8 cellular contexts compared by ENCODE assay signal in genomic region chr11:93089474-93090102, GRCh38.
A peak's percentile ranks its signal among the peaks of the same experiment; 100 is the strongest.
DNase-seq lines count a peak whose midpoint lies in the region; ATAC-seq, FAIRE-seq and TF ChIP-seq lines count a peak whose summit lies in the region.

No MANE protein-coding gene starts in this region.

- TF ChIP-seq RAD21 in HepG2 (CRISPR knock-in tag; IDR thresholded peaks at IDR 0.05), result no peak

- no peak overlapping the region for H3K27ac Mint-ChIP-seq in activated CD4-positive, alpha-beta memory T cell treated with anti-CD3 and anti-CD28 coated beads, Interleukin-2, amount 10 ng/mL, durations not matched to agents 7 days and 5 days

- H3K36me3 ChIP-seq in DND-41 (ENCODE audit: insufficient read depth, low read length) (no peaks in the 10 kb centered on the region), H7 (replicated peaks; ENCODE audit: control insufficient read depth, insufficient read depth, low read length) (no peaks in the 10 kb centered on the region), mammary epithelial cell (ENCODE audit: insufficient read depth, low read length) (peaks cover 2% of the 10 kb centered on the region), HepG2 (replicated peaks in 1 of 2; ENCODE audit: control insufficient read depth in 1 of 2, insufficient read depth in 2 of 2, low read length in 2 of 2) (no peaks in the 10 kb centered on the region)

- H3K4me1 ChIP-seq in DND-41 (ENCODE audit: insufficient read depth, low read length) (no peaks in the 10 kb centered on the region), mammary epithelial cell (ENCODE audit: insufficient read depth, low read length) (peaks cover 9% of the 10 kb centered on the region), HepG2 (ENCODE audit: insufficient read depth, low read length) (no peaks in the 10 kb centered on the region)

- ATAC-seq in DND-41 (ENCODE audit: insufficient read depth, low read depth) (peak; percentile 56; the same call in 1 of the 3 replicates), HepG2 (peak; percentile 93), HG03460 (IDR thresholded peaks at IDR 0.05; ENCODE audit: unreplicated experiment) (no peak)

- H3K36me3 Mint-ChIP-seq in activated CD4-positive, alpha-beta memory T cell treated with anti-CD3 and anti-CD28 coated beads, Interleukin-2, amount 10 ng/mL, durations not matched to agents 7 days and 5 days (ENCODE audit: low read depth), result no peaks in the 10 kb centered on the region

- peak; percentile 58 for TF ChIP-seq CTCF in DND-41 (IDR thresholded peaks at IDR 0.05; ENCODE audit: borderline replicate concordance, extremely low read depth, low read length, poor library complexity, severe bottlenecking)
- peak; percentile 35 to 62 for TF ChIP-seq CTCF in mammary epithelial cell (conservative IDR thresholded peaks at IDR 0.05 in 1 of 2, IDR thresholded peaks at IDR 0.05 in 1 of 2; ENCODE audit: extremely low read depth in 1 of 2, insufficient read depth in 1 of 2, low read depth in 1 of 2, low read length in 2 of 2)
- TF ChIP-seq CTCF in HepG2 (CRISPR knock-in tag; IDR thresholded peaks at IDR 0.05), result peak; percentile 63

- no peaks in the 10 kb centered on the region for H3K27me3 ChIP-seq in DND-41 (ENCODE audit: insufficient read depth, low read length, poor library complexity)
- H3K27me3 ChIP-seq in H7 (ENCODE audit: control insufficient read depth, insufficient read depth, low read length), result no peaks in the 10 kb centered on the region
- H3K27me3 ChIP-seq in mammary epithelial cell (ENCODE audit: insufficient read depth, low read length), result no peaks in the 10 kb centered on the region
- no peaks in the 10 kb centered on the region for H3K27me3 ChIP-seq in HepG2 (ENCODE audit: control insufficient read depth in 1 of 2, insufficient read depth in 2 of 2, low read length in 2 of 2)

- POLR2A ChIA-PET in HepG2 (lab: Yijun Ruan, JAX), result no interaction called here
- POLR2A ChIA-PET in activated CD4-positive, alpha-beta memory T cell treated with anti-CD3 and anti-CD28 coated beads, Interleukin-2, amount 10 ng/mL, durations not matched to agents 7 days and 5 days (lab: Charles Lee), result no interaction called here

- H3K4me2 ChIP-seq in DND-41 (ENCODE audit: insufficient read depth, low read length) (no peak overlapping the region), mammary epithelial cell (ENCODE audit: insufficient read depth, low read depth, low read length) (no peak overlapping the region), HepG2 (ENCODE audit: low read depth, low read length) (no peak overlapping the region)

- CTCF ChIA-PET in mammary epithelial cell (lab: Charles Lee; ENCODE audit: low non-redundant PET), result interaction anchor here (0.7 to 1.2 kb wide), 2 partner anchors 34 to 1626 kb away, joined by 3 to 4 read pairs; no protein-coding TSS in a partner anchor
- CTCF ChIA-PET in HepG2 (lab: Yijun Ruan, JAX; ENCODE audit: low intra/inter-chr PET ratio, low total read pairs), result no interaction called here
- CTCF ChIA-PET in activated CD4-positive, alpha-beta memory T cell treated with anti-CD3 and anti-CD28 coated beads, Interleukin-2, amount 10 ng/mL, durations not matched to agents 7 days and 5 days (lab: Charles Lee), result interaction anchor here (0.9 to 1.0 kb wide), 2 partner anchors 10 to 23 kb away, joined by 3 read pairs; no protein-coding TSS in a partner anchor

- no peak overlapping the region for H3K4me3 Mint-ChIP-seq in activated CD4-positive, alpha-beta memory T cell treated with anti-CD3 and anti-CD28 coated beads, Interleukin-2, amount 10 ng/mL, durations not matched to agents 7 days and 5 days

- dilution Hi-C loops in mammary epithelial cell (cut with HindIII; ENCODE audit: low sequenced_read_pairs), result no loop called here

- H3K9me3 ChIP-seq in DND-41 (ENCODE audit: insufficient read depth, low read length, severe bottlenecking) (no peaks in the 10 kb centered on the region), mammary epithelial cell (replicated peaks; ENCODE audit: insufficient read depth, low read length) (no peaks in the 10 kb centered on the region), HepG2 (ENCODE audit: low read length) (no peaks in the 10 kb centered on the region)

- intact Hi-C loops in mammary epithelial cell (cut with micrococcal nuclease) (loop anchor here (10.0 kb wide), 1 partner anchor 105 kb away; the partner anchor contains the start of gene SLC36A4), HepG2 (cut with micrococcal nuclease; ENCODE audit: unreplicated experiment) (no loop called here)

- H4K20me1 ChIP-seq in DND-41 (ENCODE audit: insufficient read depth, low read length), result no peaks in the 10 kb centered on the region
- no peaks in the 10 kb centered on the region for H4K20me1 ChIP-seq in mammary epithelial cell (ENCODE audit: insufficient read depth, low read length)
- no peaks in the 10 kb centered on the region for H4K20me1 ChIP-seq in HepG2 (ENCODE audit: insufficient read depth, low read length)

- H2AFZ ChIP-seq in DND-41 (ENCODE audit: low read depth, low read length) (peak overlapping the region; percentile 26; the same call in 1 of the 2 replicates), mammary epithelial cell (ENCODE audit: low read depth, low read length) (no peak overlapping the region), HepG2 (ENCODE audit: low read length) (no peak overlapping the region)

- no peak overlapping the region for H3K4me3 ChIP-seq in DND-41 (ENCODE audit: low read depth in 1 of 2, low read length in 2 of 2)
- H3K4me3 ChIP-seq in H7 (ENCODE audit: insufficient read depth, low read depth, low read length), result no peak overlapping the region
- no peak overlapping the region for H3K4me3 ChIP-seq in mammary epithelial cell (replicated peaks in 1 of 3; ENCODE audit: insufficient read depth in 1 of 3, low read depth in 2 of 3, low read length in 3 of 3)
- H3K4me3 ChIP-seq in HepG2 (replicated peaks in 1 of 3; ENCODE audit: insufficient read depth in 1 of 3, low read depth in 2 of 3, low read length in 3 of 3), result no peak overlapping the region

- 94% methylated on average over 5 of the region's 5 CpGs for WGBS in mammary epithelial cell (ENCODE audit: low coverage, missing lambda C conversion rate)
- WGBS in HepG2 (ENCODE audit: low lambda C conversion rate), result 20% methylated on average over 5 of the region's 5 CpGs

- peak; percentile 59 for FAIRE-seq in HepG2 (lab: Jason Lieb, UNC)

- no peaks in the 10 kb centered on the region for H3K9me3 Mint-ChIP-seq in activated CD4-positive, alpha-beta memory T cell treated with anti-CD3 and anti-CD28 coated beads, Interleukin-2, amount 10 ng/mL, durations not matched to agents 7 days and 5 days

- TF ChIP-seq EP300 in HepG2 (IDR thresholded peaks at IDR 0.05; ENCODE audit: low read depth in 2 of 2, low read length in 2 of 2), result no peak
- TF ChIP-seq EP300 in HepG2 (CRISPR knock-in tag; IDR thresholded peaks at IDR 0.05; ENCODE audit: borderline replicate concordance), result no peak

- TF ChIP-seq POLR2A in HepG2 (IDR thresholded peaks at IDR 0.05; ENCODE audit: insufficient read depth in 1 of 2, low read depth in 2 of 2, low read length in 2 of 2), result no peak

- H3K4me1 Mint-ChIP-seq in activated CD4-positive, alpha-beta memory T cell treated with anti-CD3 and anti-CD28 coated beads, Interleukin-2, amount 10 ng/mL, durations not matched to agents 7 days and 5 days, result no peaks in the 10 kb centered on the region

- in situ Hi-C loops in mammary epithelial cell (cut with MboI; ENCODE audit: low sequenced_read_pairs in 2 of 2), result no loop called here
- in situ Hi-C loops in HepG2 (cut with HindIII; ENCODE audit: extremely low pct_ligation_motif_present, low pct_unique_long_range_greater_than_20kb), result no loop called here

- H3K9ac ChIP-seq in DND-41 (ENCODE audit: low read depth, low read length), result no peak overlapping the region
- H3K9ac ChIP-seq in mammary epithelial cell (ENCODE audit: insufficient read depth, low read length), result no peak overlapping the region
- H3K9ac ChIP-seq in HepG2 (ENCODE audit: insufficient read depth, low read depth, low read length), result no peak overlapping the region

- DNase-seq in DND-41, result no peak
- DNase-seq in H7, result peak; percentile 30
- DNase-seq in NCI-H226, result peak; percentile 50
- peak; percentile 63 for DNase-seq in mammary epithelial cell
- peak; percentile 17 for DNase-seq in HepG2 (ENCODE audit: low spot score)
- no peak for DNase-seq in activated CD4-positive, alpha-beta memory T cell treated with anti-CD3 and anti-CD28 coated beads, Interleukin-2, amount 10 ng/mL, durations not matched to agents 7 days and 5 days
- DNase-seq in NCI-H2171 treated with DMSO at 0.1 percent for 48 hours (lab: John Stamatoyannopoulos, UW), result no peak

- H3K27ac ChIP-seq in DND-41 (ENCODE audit: low read length), result no peak overlapping the region
- no peak overlapping the region for H3K27ac ChIP-seq in mammary epithelial cell (ENCODE audit: insufficient read depth, low read depth, low read length)
- no peak overlapping the region for H3K27ac ChIP-seq in HepG2 (ENCODE audit: extremely low read length, insufficient read depth, low read length)

- BruUV-seq in mammary epithelial cell (replicated peaks; lab: Mats Ljungman, UMichigan) (no TSS peak), HepG2 (replicated peaks; lab: Mats Ljungman, UMichigan) (no TSS peak)

- H3K27me3 Mint-ChIP-seq in activated CD4-positive, alpha-beta memory T cell treated with anti-CD3 and anti-CD28 coated beads, Interleukin-2, amount 10 ng/mL, durations not matched to agents 7 days and 5 days, result peaks cover 9% of the 10 kb centered on the region

- H3K79me2 ChIP-seq in DND-41 (ENCODE audit: insufficient read depth, low read length) (no peaks in the 10 kb centered on the region), mammary epithelial cell (ENCODE audit: insufficient read depth, low read length) (no peaks in the 10 kb centered on the region), HepG2 (ENCODE audit: insufficient read depth, low read length) (no peaks in the 10 kb centered on the region)

TF ChIP-seq in HepG2, 621 proteins besides CTCF, POLR2A, EP300 and RAD21:
- peak; percentile 28 for TF ChIP-seq STAG1 (CRISPR knock-in tag; IDR thresholded peaks at IDR 0.05)
- TF ChIP-seq MAFF (IDR thresholded peaks at IDR 0.05; ENCODE audit: low read depth, low read length), result peak; percentile 84
- no peak for TF ChIP-seq SRY (CRISPR knock-in tag; IDR thresholded peaks at IDR 0.05)
- TF ChIP-seq MAFK (conservative IDR thresholded peaks at IDR 0.05 in 1 of 2, IDR thresholded peaks at IDR 0.05 in 1 of 2; ENCODE audit: low read length in 2 of 2), result peak; percentile 86 to 90

Comparison
In these comparisons a context has a peak if more than half of its experiments do, and no peak if none do; other contexts are left out.
1. DNase-seq: peak in H7 (single experiment), NCI-H226 (single experiment), mammary epithelial cell (single experiment) and HepG2 (single experiment); none in DND-41 (single experiment), activated CD4-positive, alpha-beta memory T cell treated with anti-CD3 and anti-CD28 coated beads, Interleukin-2, amount 10 ng/mL, durations not matched to agents 7 days and 5 days (single experiment) and NCI-H2171 treated with DMSO at 0.1 percent for 48 hours (single experiment).
2. Peak in every context shown above with its lines, with median percentiles within 50 percentile points of each other: CTCF ChIP-seq.